In genomic region chr5:3642231-3642630, GRCh38 we compare ENCODE assay signal across 9 cellular contexts. TPM values are rescaled to one million over a fixed set of nuclear protein-coding genes. Genes with fewer than 3 reads are reported as not detected.
"Had no signal": no experiment of that assay in that cellular context is flagged by ENCODE, and none has a peak within 500 bp of the region (broad histone marks: within the 10 kb centered on the region; RNA-seq: fewer than 3 reads in every experiment).

No MANE protein-coding gene starts in this region.

- DNase-seq: GM23248, GOT3, H7, HFFc6, IMR-90 had no signal

- H3K4me1 ChIP-seq: HAP-1 had no signal

- H3K4me3 ChIP-seq: GM23248, HAP-1, K562 had no signal

- H3K4me3 Mint-ChIP-seq: HFFc6 had no signal

- ATAC-seq: HCT116, K562 had no signal

- H3K9me3 ChIP-seq: HAP-1 had no signal

- H3K9ac ChIP-seq: GM23248 had no signal

- H3K27ac Mint-ChIP-seq: HFFc6 had no signal

- H3K27ac ChIP-seq: GM23248, HL-60 had no signal

- H3K36me3 ChIP-seq: HAP-1 had no signal

RNA-seq across cellular contexts. Expression of gene IRX1, which starts 46.6 kb away (rescaled TPM):
- total RNA-seq: HFFc6, IMR-90, K562 had no signal
